13 cellular contexts compared by ENCODE assay signal in genomic region chr6:136608991-136609390, GRCh38. TPM values are rescaled to one million over a fixed set of nuclear protein-coding genes. Genes with fewer than 3 reads are reported as not detected.
DNase-seq lines count a peak whose midpoint lies in the region; ATAC-seq and TF ChIP-seq lines count a peak whose summit lies in the region.
"Had no signal": no experiment of that assay in that cellular context is flagged by ENCODE, and none has a peak within 500 bp of the region (broad histone marks: within the 10 kb centered on the region; RNA-seq: fewer than 3 reads in every experiment).

No MANE protein-coding gene starts in this region.

- H3K36me3 ChIP-seq in BLaER1 treated with 17β-estradiol and CSF1 and Interleukin-3, amounts not matched to agents 10 nM and 100 nM: peaks cover 0 to 51% (median 17%) of the 10 kb centered on the region in 11 experiments; a peak in 19 of 22 replicates

- no peak for TF ChIP-seq CTCF in osteocyte (IDR thresholded peaks at IDR 0.05)

- no peak for ATAC-seq in GM19328 (IDR thresholded peaks at IDR 0.05; ENCODE audit: unreplicated experiment)

- intact Hi-C loops in dendritic cell treated with granulocyte-macrophage colony-stimulating factor and Interleukin-4, amounts not matched to agents 40 ng/mL and 50 ng/mL, for 4 days (cut with micrococcal nuclease): no loop called here

- peak overlapping the region in 3 of 11 experiments; percentile 59 to 65 (median 64); a peak in 5 of 22 replicates for H3K9ac ChIP-seq in BLaER1 treated with 17β-estradiol and CSF1 and Interleukin-3, amounts not matched to agents 10 nM and 100 nM

- peaks cover 31% of the 10 kb centered on the region for H3K4me1 Mint-ChIP-seq in dendritic cell treated with granulocyte-macrophage colony-stimulating factor and Interleukin-4, amounts not matched to agents 40 ng/mL and 50 ng/mL, for 4 days (ENCODE audit: low read depth)
- H3K4me1 Mint-ChIP-seq in osteocyte (ENCODE audit: unreplicated experiment): peaks cover 56% of the 10 kb centered on the region

- H3K27me3 ChIP-seq in BLaER1 treated with 17β-estradiol and CSF1 and Interleukin-3, amounts not matched to agents 10 nM and 100 nM: no peaks in the 10 kb centered on the region
- H3K27me3 ChIP-seq: gastrocnemius medialis had no signal

- H4K20me1 ChIP-seq in BLaER1 treated with 17β-estradiol and CSF1 and Interleukin-3, amounts not matched to agents 10 nM and 100 nM: no peaks in the 10 kb centered on the region

- H3K9me3 Mint-ChIP-seq in dendritic cell treated with granulocyte-macrophage colony-stimulating factor and Interleukin-4, amounts not matched to agents 40 ng/mL and 50 ng/mL, for 4 days: no peaks in the 10 kb centered on the region
- no peaks in the 10 kb centered on the region for H3K9me3 Mint-ChIP-seq in osteocyte (ENCODE audit: unreplicated experiment)
- H3K9me3 Mint-ChIP-seq: activated naive CD8-positive, alpha-beta T cell treated with anti-CD3 and anti-CD28 coated beads, Interleukin-2, amount 50 U/mL, for 24 hours; CD4-positive, alpha-beta T cell had no signal

- no peak overlapping the region for H3K4me3 Mint-ChIP-seq in dendritic cell treated with granulocyte-macrophage colony-stimulating factor and Interleukin-4, amounts not matched to agents 40 ng/mL and 50 ng/mL, for 4 days
- peak overlapping the region; percentile 2 for H3K4me3 Mint-ChIP-seq in osteocyte (ENCODE audit: unreplicated experiment)
- H3K4me3 Mint-ChIP-seq: activated naive CD8-positive, alpha-beta T cell treated with anti-CD3 and anti-CD28 coated beads, Interleukin-2, amount 50 U/mL, for 24 hours; CD4-positive, alpha-beta T cell had no signal

- H3K9me3 ChIP-seq in BLaER1 treated with 17β-estradiol and CSF1 and Interleukin-3, amounts not matched to agents 10 nM and 100 nM (replicated peaks in 1 of 11): no peaks in the 10 kb centered on the region
- H3K9me3 ChIP-seq: gastrocnemius medialis had no signal

- peak overlapping the region in 9 of 11 experiments; percentile 40 to 83 (median 79); a peak in 17 of 22 replicates for H3K4me2 ChIP-seq in BLaER1 treated with 17β-estradiol and CSF1 and Interleukin-3, amounts not matched to agents 10 nM and 100 nM

- no peaks in the 10 kb centered on the region for H3K27me3 Mint-ChIP-seq in dendritic cell treated with granulocyte-macrophage colony-stimulating factor and Interleukin-4, amounts not matched to agents 40 ng/mL and 50 ng/mL, for 4 days
- H3K27me3 Mint-ChIP-seq in osteocyte (ENCODE audit: unreplicated experiment): no peaks in the 10 kb centered on the region
- H3K27me3 Mint-ChIP-seq: activated naive CD8-positive, alpha-beta T cell treated with anti-CD3 and anti-CD28 coated beads, Interleukin-2, amount 50 U/mL, for 24 hours; CD4-positive, alpha-beta T cell had no signal

- peak; percentile 25 for DNase-seq in RKO (ENCODE audit: low spot score)
- no peak for DNase-seq in osteocyte (ENCODE audit: extremely low spot score, unreplicated experiment)
- no peak for DNase-seq in G401 (ENCODE audit: low spot score)
- DNase-seq in midbrain (lab: John Stamatoyannopoulos, UW): no peak
- no peak for DNase-seq in stimulated activated CD4-positive, alpha-beta T cell treated with anti-CD3 and anti-CD28 coated beads, Interleukin-2, amount 100 ng/mL, for 48 hours
- DNase-seq: activated naive CD8-positive, alpha-beta T cell treated with anti-CD3 and anti-CD28 coated beads, Interleukin-2, amount 50 U/mL, for 24 hours; CD4-positive, alpha-beta T cell; gastrocnemius medialis; NCI-H748 treated with DMSO at 0.1 percent for 48 hours; T-helper 2 cell had no signal

- peak overlapping the region in 9 of 11 experiments; percentile 42 to 87 (median 68); a peak in 15 of 22 replicates for H3K27ac ChIP-seq in BLaER1 treated with 17β-estradiol and CSF1 and Interleukin-3, amounts not matched to agents 10 nM and 100 nM

- H3K36me3 Mint-ChIP-seq in dendritic cell treated with granulocyte-macrophage colony-stimulating factor and Interleukin-4, amounts not matched to agents 40 ng/mL and 50 ng/mL, for 4 days (ENCODE audit: low read depth): peaks cover 85% of the 10 kb centered on the region
- H3K36me3 Mint-ChIP-seq in osteocyte (ENCODE audit: unreplicated experiment): no peaks in the 10 kb centered on the region

- peaks cover 28 to 99% (median 44%) of the 10 kb centered on the region in 10 experiments for H3K4me1 ChIP-seq in BLaER1 treated with 17β-estradiol and CSF1 and Interleukin-3, amounts not matched to agents 10 nM and 100 nM

- in situ Hi-C loops in G401 (cut with HindIII; ENCODE audit: low sequenced_read_pairs): no loop called here

- no peak overlapping the region for H3K4me3 ChIP-seq in BLaER1 treated with 17β-estradiol and CSF1 and Interleukin-3, amounts not matched to agents 10 nM and 100 nM
- H3K4me3 ChIP-seq: gastrocnemius medialis had no signal

- peak overlapping the region; percentile 72 for H3K27ac Mint-ChIP-seq in dendritic cell treated with granulocyte-macrophage colony-stimulating factor and Interleukin-4, amounts not matched to agents 40 ng/mL and 50 ng/mL, for 4 days
- peak overlapping the region; percentile 80 for H3K27ac Mint-ChIP-seq in osteocyte (ENCODE audit: unreplicated experiment)
- H3K27ac Mint-ChIP-seq: activated naive CD8-positive, alpha-beta T cell treated with anti-CD3 and anti-CD28 coated beads, Interleukin-2, amount 50 U/mL, for 24 hours; CD4-positive, alpha-beta T cell had no signal

RNA-seq across cellular contexts. Expression of gene MAP7, which starts 58.8 kb away (rescaled TPM):
- total RNA-seq in osteocyte: 0.38 and 0.68 TPM in 2 replicates
- total RNA-seq in G401 (2014; rRNA removed; shearing (Covaris generic)): not detected in 2 replicates
